ENCODE assay signal across 24 cellular contexts in genomic region chr4:6956434-6957147, GRCh38. TPM values are rescaled to one million over a fixed set of nuclear protein-coding genes. Genes with fewer than 3 reads are reported as not detected.
DNase-seq lines count a peak whose midpoint lies in the region; ATAC-seq, FAIRE-seq and TF ChIP-seq lines count a peak whose summit lies in the region.
"Had no signal": no experiment of that assay in that cellular context is flagged by ENCODE, and none has a peak within 500 bp of the region (broad histone marks: within the 10 kb centered on the region; RNA-seq: fewer than 3 reads in every experiment).

No MANE protein-coding gene starts in this region.

- H3K9me3 ChIP-seq in K562 (replicated peaks; ENCODE audit: control insufficient read depth, insufficient read depth, low read depth, low read length) (no peaks in the 10 kb centered on the region), HepG2 (ENCODE audit: low read length) (no peaks in the 10 kb centered on the region), spleen (no peaks in the 10 kb centered on the region)
- H3K9me3 ChIP-seq: left lung, thyroid gland had no signal

- no peak overlapping the region for H3K27ac ChIP-seq in K562 (ENCODE audit: extremely low read depth, low read depth, low read length)
- peak overlapping the region; percentile 55 for H3K27ac ChIP-seq in HepG2 (ENCODE audit: extremely low read length, insufficient read depth, low read length)
- H3K27ac ChIP-seq in spleen, result no peak overlapping the region
- H3K27ac ChIP-seq: neural progenitor cell had no signal

- TF ChIP-seq RAD21 in K562 (CRISPR knock-in tag; conservative IDR thresholded peaks at IDR 0.05 in 1 of 2, IDR thresholded peaks at IDR 0.05 in 1 of 2) (no peak), HepG2 (CRISPR knock-in tag; IDR thresholded peaks at IDR 0.05) (no peak)

- TF ChIP-seq CTCF in K562 (IDR thresholded peaks at IDR 0.05 in 2 of 3, conservative IDR thresholded peaks at IDR 0.05 in 1 of 3; ENCODE audit: insufficient read depth in 2 of 3, low read depth in 1 of 3, low read length in 3 of 3) (no peak), HepG2 (CRISPR knock-in tag; IDR thresholded peaks at IDR 0.05) (no peak), spleen (IDR thresholded peaks at IDR 0.05 in 8 of 11, conservative IDR thresholded peaks at IDR 0.05 in 3 of 11) (no peak)

- H3K4me2 ChIP-seq in K562 (ENCODE audit: insufficient read depth, low read length) (no peak overlapping the region), HepG2 (ENCODE audit: low read depth, low read length) (peak overlapping the region; percentile 38; the same call in 1 of the 2 replicates)
- H3K4me2 ChIP-seq: neural progenitor cell had no signal

- H3K9me1 ChIP-seq in K562 (ENCODE audit: control insufficient read depth, insufficient read depth, low read length), result peaks cover 3% of the 10 kb centered on the region

- no peak for TF ChIP-seq POLR2A in K562 (conservative IDR thresholded peaks at IDR 0.05)
- no peak for TF ChIP-seq POLR2A in HepG2 (IDR thresholded peaks at IDR 0.05; ENCODE audit: insufficient read depth in 1 of 2, low read depth in 2 of 2, low read length in 2 of 2)
- TF ChIP-seq POLR2A in spleen (IDR thresholded peaks at IDR 0.05), result no peak

- ATAC-seq in K562, result no peak
- peak; percentile 28 for ATAC-seq in HepG2
- no peak for ATAC-seq in GM21360 (IDR thresholded peaks at IDR 0.05; ENCODE audit: unreplicated experiment)
- ATAC-seq: activated CD4-positive, alpha-beta T cell treated with anti-CD3 and anti-CD28 coated beads for 36 hours; activated T-helper 17 cell treated with anti-CD3 and anti-CD28 coated beads, Interleukin-2, amount 50 U/mL, for 72 hours; stimulated activated memory B cell treated with anti-CD40 and anti-IgM and Interleukin-4, amounts not matched to agents 10 μg/mL and 1 μg/mL and 100 μg/mL, for 72 hours; T-cell had no signal

- CTCF ChIA-PET in K562 (lab: Yijun Ruan, JAX; ENCODE audit: low intra/inter-chr PET ratio), result no interaction called here
- CTCF ChIA-PET in HepG2 (lab: Yijun Ruan, JAX; ENCODE audit: low intra/inter-chr PET ratio, low total read pairs), result no interaction called here

- no peak overlapping the region for H2AFZ ChIP-seq in K562 (ENCODE audit: low read depth, low read length)
- no peak overlapping the region for H2AFZ ChIP-seq in HepG2 (ENCODE audit: low read length)
- H2AFZ ChIP-seq: neural progenitor cell had no signal

- peak; percentile 49 for DNase-seq in DMS 273 (lab: John Stamatoyannopoulos, UW; ENCODE audit: unreplicated experiment)
- DNase-seq in DMS 273 treated with DMSO at 0.1 percent for 48 hours (lab: John Stamatoyannopoulos, UW), result no peak
- no peak for DNase-seq in K562 (ENCODE audit: extremely low read depth in 1 of 4, low spot score in 3 of 4)
- DNase-seq in HepG2 (ENCODE audit: low spot score), result no peak
- DNase-seq in spleen, result peak; percentile 62
- DNase-seq in pons (ENCODE audit: low spot score), result no peak
- no peak for DNase-seq in NK-92 (lab: John Stamatoyannopoulos, UW; ENCODE audit: unreplicated experiment)
- DNase-seq: 8988T; activated CD4-positive, alpha-beta T cell treated with anti-CD3 and anti-CD28 coated beads for 36 hours; EL; GOT3; left lung; NCI-H1105 treated with DMSO at 0.1 percent for 48 hours; NCI-H2081; NK-92 treated with Interleukin-12 subunit alpha and Interleukin-12 subunit beta, amount 100 ng/mL, for 24 hours; SIG-M5; stimulated activated CD4-positive, alpha-beta T cell treated with anti-CD3 and anti-CD28 coated beads, Interleukin-2, amount 100 ng/mL, for 24 hours; T-cell; thyroid gland had no signal

- no peak for FAIRE-seq in K562 (lab: Jason Lieb, UNC)
- FAIRE-seq in HepG2 (lab: Jason Lieb, UNC), result no peak
- FAIRE-seq: TTC549 had no signal

- WGBS in K562 (ENCODE audit: insufficient coverage, low coverage, missing lambda C conversion rate), result 82% methylated on average over 22 of the region's 24 CpGs
- WGBS in HepG2 (ENCODE audit: low lambda C conversion rate), result 82% methylated on average over 18 of the region's 24 CpGs
- 84 to 95% (median 90%) methylated on average over 24 of the region's 24 CpGs for WGBS in spleen, 5 donors

- TF ChIP-seq EP300 in K562 (IDR thresholded peaks at IDR 0.05; ENCODE audit: low read length) (no peak), HepG2 (IDR thresholded peaks at IDR 0.05; ENCODE audit: low read depth in 2 of 2, low read length in 2 of 2) (no peak), HepG2 (CRISPR knock-in tag; IDR thresholded peaks at IDR 0.05; ENCODE audit: borderline replicate concordance) (no peak)

- intact Hi-C loops in K562 (cut with micrococcal nuclease), result no loop called here
- intact Hi-C loops in HepG2 (cut with micrococcal nuclease; ENCODE audit: unreplicated experiment), result no loop called here
- intact Hi-C loops in spleen (cut with DNase I; ENCODE audit: low total_unique reads), result no loop called here

- POLR2A ChIA-PET in K562 (lab: Yijun Ruan, JAX) (interaction anchor here (0.5 to 0.6 kb wide), 2 partner anchors 12 to 14 kb away, joined by 3 to 4 read pairs; no protein-coding TSS in a partner anchor), HepG2 (lab: Yijun Ruan, JAX) (no interaction called here)

- H3K9ac ChIP-seq in K562 (ENCODE audit: insufficient read depth in 1 of 2, low read depth in 2 of 2, low read length in 2 of 2) (peak overlapping the region in 1 of 2 experiments; percentile 57; a peak in 2 of 4 replicates), HepG2 (ENCODE audit: insufficient read depth, low read depth, low read length) (no peak overlapping the region; the same call in 1 of the 2 replicates)
- H3K9ac ChIP-seq: neural progenitor cell had no signal

- H3K36me3 ChIP-seq in K562 (ENCODE audit: control insufficient read depth, insufficient read depth, low read length) (peaks cover 19% of the 10 kb centered on the region; the same call in 2 of the 3 replicates), HepG2 (replicated peaks in 1 of 2; ENCODE audit: control insufficient read depth in 1 of 2, insufficient read depth in 2 of 2, low read length in 2 of 2) (peaks cover 3 to 4% of the 10 kb centered on the region in 2 experiments; a peak in 3 of 5 replicates), spleen (peaks cover 0 to 13% (median 1%) of the 10 kb centered on the region in 6 donors)
- H3K36me3 ChIP-seq: neural progenitor cell, thyroid gland had no signal

- H3K79me2 ChIP-seq in K562 (ENCODE audit: control insufficient read depth, insufficient read depth, low read length) (peaks cover 87% of the 10 kb centered on the region), HepG2 (ENCODE audit: insufficient read depth, low read length) (peaks cover 82% of the 10 kb centered on the region)

- H3K27me3 ChIP-seq in K562 (ENCODE audit: control insufficient read depth in 2 of 2, insufficient read depth in 2 of 2, low read length in 2 of 2) (no peaks in the 10 kb centered on the region), HepG2 (ENCODE audit: control insufficient read depth in 1 of 2, insufficient read depth in 2 of 2, low read length in 2 of 2) (no peaks in the 10 kb centered on the region), spleen (replicated peaks in 1 of 7) (no peaks in the 10 kb centered on the region)
- H3K27me3 ChIP-seq: left lung, neural progenitor cell, thyroid gland had no signal

- in situ Hi-C loops in K562 (cut with MboI) (no loop called here), HepG2 (cut with HindIII; ENCODE audit: extremely low pct_ligation_motif_present, low pct_unique_long_range_greater_than_20kb) (no loop called here)

- H4K20me1 ChIP-seq in K562 (replicated peaks; ENCODE audit: control insufficient read depth, insufficient read depth, low read length), result peaks cover 33% of the 10 kb centered on the region
- no peaks in the 10 kb centered on the region; the same call in 1 of the 2 replicates for H4K20me1 ChIP-seq in HepG2 (ENCODE audit: insufficient read depth, low read length)

- BruUV-seq in K562 (replicated peaks; lab: Mats Ljungman, UMichigan), result no TSS peak
- no TSS peak for BruUV-seq in HepG2 (replicated peaks; lab: Mats Ljungman, UMichigan)

- H3K4me3 ChIP-seq in K562 (no peak overlapping the region), HepG2 (replicated peaks in 1 of 3; ENCODE audit: insufficient read depth in 1 of 3, low read depth in 2 of 3, low read length in 3 of 3) (no peak overlapping the region), spleen (no peak overlapping the region)
- H3K4me3 ChIP-seq: left lung, neural progenitor cell, thyroid gland had no signal

- peaks cover 14 to 40% of the 10 kb centered on the region in 2 experiments; a peak in 4 of 5 replicates for H3K4me1 ChIP-seq in K562 (replicated peaks in 1 of 2; ENCODE audit: control insufficient read depth in 2 of 2, insufficient read depth in 2 of 2, low read length in 2 of 2)
- peaks cover 26% of the 10 kb centered on the region for H3K4me1 ChIP-seq in HepG2 (ENCODE audit: insufficient read depth, low read length)
- H3K4me1 ChIP-seq in spleen, result peaks cover 0 to 74% (median 21%) of the 10 kb centered on the region in 6 donors

RNA-seq across cellular contexts. Expression of gene TBC1D14, which starts 47.0 kb away (rescaled TPM):
- total RNA-seq in K562 (2011; cell fraction: chromatin; rRNA removed; ENCODE audit: low replicate concordance), result 61.0 and 70.3 TPM in 2 replicates
- total RNA-seq in K562 (2011; cell fraction: nucleolus; rRNA removed), result 50.4 and 54.0 TPM in 2 replicates
- 45.9 and 49.3 TPM in 2 replicates for total RNA-seq in K562 (2011; cell fraction: nucleoplasm; rRNA removed)
- total RNA-seq in K562 (2014; rRNA removed) (50.2 and 54.4 TPM in 2 replicates), K562 (2014; rRNA removed; fragmentation: Illumina TruSeq; extraction: Trizol) (44.8 and 45.5 TPM in 2 replicates), K562 (2015; rRNA removed; fragmentation: Illumina TruSeq; extraction: Trizol) (55.8 and 57.7 TPM in 2 replicates), K562 (2021) (55.4 and 59.6 TPM in 2 replicates), HepG2 (2016; rRNA removed; fragmentation: Illumina TruSeq; extraction: Trizol) (46.5 and 53.3 TPM in 2 replicates), spleen (100 to 1,000 TPM in 1 of 7 donors, 10 to 100 TPM in 6; 45.7 to 114 (median 79.2) TPM)
- polyA plus RNA-seq in K562 (2011; rRNA removed) (31.4 and 41.2 TPM in 2 replicates), K562 (2014; fragmentation: Illumina TruSeq; extraction: Trizol) (46.2 and 47.7 TPM in 2 replicates), K562 (2014; fragmentation: Nextera tagmentation; extraction: Ambion mirVana) (1 to 10 TPM; 2.1 to 2.7 TPM), K562 (2014; rRNA removed) (43.3 and 50.8 TPM in 2 replicates), HepG2 (2011; rRNA removed) (29.5 and 31.8 TPM in 2 replicates), spleen (10 to 100 TPM; 13.7 to 24.0 (median 18.2) TPM)
- 37.0 and 43.7 TPM in 2 replicates for polyA plus RNA-seq in K562 (2011; cell fraction: cytosol; rRNA removed)
- 37.0 and 46.2 TPM in 2 replicates for polyA plus RNA-seq in K562 (2011; cell fraction: nucleus; rRNA removed)
- polyA plus RNA-seq in K562 (2012), result 45.4 TPM in 2 replicates
- 51.1 and 64.3 TPM in 2 replicates for polyA minus RNA-seq in K562 (2011; rRNA and poly(A)+ RNA removed)
- 29.6 and 35.1 TPM in 2 replicates for polyA minus RNA-seq in K562 (2011; cell fraction: cytosol; rRNA and poly(A)+ RNA removed)
- polyA minus RNA-seq in K562 (2011; cell fraction: nucleus; rRNA and poly(A)+ RNA removed), result 26.1 and 34.0 TPM in 2 replicates
- 65.4 and 73.2 TPM in 2 replicates for total RNA-seq in HepG2 (2016; cell fraction: cytosol; rRNA removed; fragmentation: Illumina TruSeq; extraction: Trizol; ENCODE audit: low read depth)
- total RNA-seq in HepG2 (2016; cell fraction: insoluble cytoplasmic fraction; rRNA removed; fragmentation: Illumina TruSeq; extraction: Trizol), result 45.9 and 47.6 TPM in 2 replicates
- 39.0 and 41.3 TPM in 2 replicates for total RNA-seq in HepG2 (2016; cell fraction: membrane; rRNA removed; fragmentation: Illumina TruSeq; extraction: Trizol)
- 38.2 and 42.5 TPM in 2 replicates for total RNA-seq in HepG2 (2016; cell fraction: nucleus; rRNA removed; fragmentation: Illumina TruSeq; extraction: Trizol)
- 29.0 and 31.7 TPM in 2 replicates for polyA plus RNA-seq in HepG2 (2011; cell fraction: cytosol; rRNA removed)
- polyA plus RNA-seq in HepG2 (2011; cell fraction: nucleus; rRNA removed), result 29.6 and 30.6 TPM in 2 replicates
- polyA plus RNA-seq in HepG2 (2012), result 31.1 and 34.7 TPM in 2 replicates
- 5.0 TPM in 2 replicates for polyA plus RNA-seq in HepG2 (2016; cell fraction: cytosol; fragmentation: Illumina TruSeq; extraction: Trizol; ENCODE audit: low read depth)
- polyA plus RNA-seq in HepG2 (2016; cell fraction: insoluble cytoplasmic fraction; fragmentation: Illumina TruSeq; extraction: Trizol; ENCODE audit: low read depth), result 34.0 and 38.1 TPM in 2 replicates
- 15.8 and 17.3 TPM in 2 replicates for polyA plus RNA-seq in HepG2 (2016; cell fraction: membrane; fragmentation: Illumina TruSeq; extraction: Trizol; ENCODE audit: low read depth)
- 42.2 and 45.1 TPM in 2 replicates for polyA plus RNA-seq in HepG2 (2016; cell fraction: nucleus; fragmentation: Illumina TruSeq; extraction: Trizol; ENCODE audit: insufficient read depth, low read depth)
- 34.1 and 63.3 TPM in 2 replicates for polyA minus RNA-seq in HepG2 (2011; rRNA and poly(A)+ RNA removed; ENCODE audit: low replicate concordance)
- polyA minus RNA-seq in HepG2 (2011; cell fraction: cytosol; rRNA and poly(A)+ RNA removed), result 21.7 and 28.5 TPM in 2 replicates
- polyA minus RNA-seq in HepG2 (2011; cell fraction: nucleus; rRNA and poly(A)+ RNA removed), result 25.8 and 31.3 TPM in 2 replicates

Comparison
In these comparisons a context has a peak if more than half of its experiments do, and no peak if none do; other contexts are left out.
1. DNase-seq: peak in DMS 273 (single experiment) and spleen (single experiment); none in DMS 273 treated with DMSO at 0.1 percent for 48 hours (single experiment), K562 (0 of 4), HepG2 (single experiment), pons (single experiment) and NK-92 (single experiment).